ENCODE assay signal across 20 cellular contexts in genomic region chr9:69943146-69943545, GRCh38.
"Had no signal": no experiment of that assay in that cellular context is flagged by ENCODE, and none has a peak within 500 bp of the region (broad histone marks: within the 10 kb centered on the region; RNA-seq: fewer than 3 reads in every experiment).

No MANE protein-coding gene starts in this region.

- H3K27ac ChIP-seq: ascending aorta, cardiac muscle cell, SK-N-MC had no signal

- DNase-seq: activated CD4-positive, alpha-beta T cell treated with anti-CD3 and anti-CD28 coated beads for 48 hours; activated CD4-positive, alpha-beta T cell treated with anti-CD3 and anti-CD28 coated beads, Interleukin-2, amount 50 U/mL, for 4 hours; activated CD4-positive, CD25-positive, alpha-beta regulatory T cell treated with anti-CD3 and anti-CD28 coated beads, Interleukin-2, amount 50 U/mL, for 72 hours; activated CD8-positive, alpha-beta T cell treated with anti-CD3 and anti-CD28 coated beads, Interleukin-2, amount 10 ng/mL, durations not matched to agents 7 days and 5 days; activated effector memory CD4-positive, alpha-beta T cell treated with Interleukin-2 at 50 U/mL for 16 hours; activated naive CD4-positive, alpha-beta T cell; activated T-cell treated with anti-CD3 and anti-CD28 coated beads, Interleukin-2, amount 50 U/mL, for 24 hours; amniotic stem cell; Karpas-422; MM.1S; NCI-H1436; NCI-H1694 treated with DMSO at 0.1 percent for 48 hours; NCI-H226; NCI-H510A treated with DMSO at 0.1 percent for 48 hours; RPMI8226 had no signal

- H3K27me3 ChIP-seq: ascending aorta, cardiac muscle cell had no signal

- ATAC-seq: activated CD8-positive, alpha-beta T cell treated with anti-CD3 and anti-CD28 coated beads, Interleukin-2, amount 10 ng/mL, durations not matched to agents 7 days and 5 days; Right ventricle myocardium inferior; WTC11 had no signal

- H3K4me1 ChIP-seq: ascending aorta had no signal

- H3K4me3 ChIP-seq: ascending aorta, cardiac muscle cell, SK-N-MC had no signal

- H3K36me3 ChIP-seq: ascending aorta, cardiac muscle cell had no signal

- H3K9me3 ChIP-seq: ascending aorta had no signal
